In genomic region chr16:30953511-30954124, GRCh38 we compare ENCODE assay signal across 1 cellular context.
TF ChIP-seq lines count a peak whose summit lies in the region.

No MANE protein-coding gene starts in this region.

TF ChIP-seq in HepG2, 621 proteins besides CTCF, POLR2A, EP300 and RAD21 (continued from another document and continues in another):
- no peak for TF ChIP-seq HMGXB3 (CRISPR knock-in tag; IDR thresholded peaks at IDR 0.05; ENCODE audit: borderline replicate concordance)
- no peak for TF ChIP-seq BRF2 (CRISPR knock-in tag; IDR thresholded peaks at IDR 0.05)
- no peak for TF ChIP-seq XBP1 (CRISPR knock-in tag; IDR thresholded peaks at IDR 0.05)
- TF ChIP-seq ZKSCAN5 (CRISPR knock-in tag; IDR thresholded peaks at IDR 0.05), result no peak
- no peak for TF ChIP-seq MAX (IDR thresholded peaks at IDR 0.05)
- TF ChIP-seq MBD4 (IDR thresholded peaks at IDR 0.05; ENCODE audit: borderline replicate concordance, low read length), result no peak
- TF ChIP-seq AGO1 (IDR thresholded peaks at IDR 0.05; ENCODE audit: low read depth, low read length, poor library complexity, severe bottlenecking), result peak; percentile 81
- no peak for TF ChIP-seq ZNF619 (CRISPR knock-in tag; IDR thresholded peaks at IDR 0.05)
- no peak for TF ChIP-seq SMAD9 (CRISPR knock-in tag; IDR thresholded peaks at IDR 0.05)
- TF ChIP-seq ZNF318 (CRISPR knock-in tag; IDR thresholded peaks at IDR 0.05), result peak; percentile 26; the same call in 1 of the 2 replicates
- TF ChIP-seq AKAP8 (CRISPR knock-in tag; IDR thresholded peaks at IDR 0.05), result peak; percentile 86
- TF ChIP-seq TP53 (CRISPR knock-in tag; conservative IDR thresholded peaks at IDR 0.05), result no peak
- no peak for TF ChIP-seq ZNF460 (CRISPR knock-in tag; IDR thresholded peaks at IDR 0.05; ENCODE audit: borderline replicate concordance)
- TF ChIP-seq ZNF280B (CRISPR knock-in tag; IDR thresholded peaks at IDR 0.05; ENCODE audit: borderline replicate concordance), result peak; percentile 29; the same call in 1 of the 2 replicates
- TF ChIP-seq SRSF1 (optimal IDR thresholded peaks at IDR 0.05; ENCODE audit: low read depth, low read length), result no peak
- TF ChIP-seq THAP7 (CRISPR knock-in tag; IDR thresholded peaks at IDR 0.05), result 0 out of 2 replicates have a peak, but pooled peaks have one; percentile 47
- TF ChIP-seq ZFYVE20 (CRISPR knock-in tag; IDR thresholded peaks at IDR 0.05; ENCODE audit: borderline replicate concordance, low read depth), result no peak
- TF ChIP-seq ZFP36L2 (CRISPR knock-in tag; IDR thresholded peaks at IDR 0.05), result no peak
- peak; percentile 28 for TF ChIP-seq ZNF781 (CRISPR knock-in tag; IDR thresholded peaks at IDR 0.05; ENCODE audit: borderline replicate concordance, not compliant biosample characterization)
- no peak for TF ChIP-seq ZBTB2 (CRISPR knock-in tag; IDR thresholded peaks at IDR 0.05; ENCODE audit: low read depth)
- TF ChIP-seq ZNF740 (CRISPR knock-in tag; IDR thresholded peaks at IDR 0.05), result 0 out of 2 replicates have a peak, but pooled peaks have one; percentile 33
- TF ChIP-seq ZNF816 (CRISPR knock-in tag; IDR thresholded peaks at IDR 0.05; ENCODE audit: borderline replicate concordance), result no peak
- TF ChIP-seq MXD1 (CRISPR knock-in tag; IDR thresholded peaks at IDR 0.05), result peak; percentile 62; the same call in 1 of the 2 replicates
- TF ChIP-seq ZFP82 (CRISPR knock-in tag; IDR thresholded peaks at IDR 0.05; ENCODE audit: borderline replicate concordance), result no peak
- no peak for TF ChIP-seq BRCA1 (CRISPR knock-in tag; IDR thresholded peaks at IDR 0.05)
- TF ChIP-seq ZNF235 (CRISPR knock-in tag; IDR thresholded peaks at IDR 0.05; ENCODE audit: borderline replicate concordance), result peak; percentile 84; the same call in 1 of the 2 replicates
- no peak for TF ChIP-seq MEIS2 (CRISPR knock-in tag; IDR thresholded peaks at IDR 0.05)
- no peak for TF ChIP-seq ZBTB44 (CRISPR knock-in tag; IDR thresholded peaks at IDR 0.05)
- TF ChIP-seq ZBTB1 (CRISPR knock-in tag; IDR thresholded peaks at IDR 0.05; ENCODE audit: borderline replicate concordance), result no peak
- 0 out of 4 replicates have a peak, but pooled peaks of 1 of the 2 experiments have one; percentile 58 for TF ChIP-seq KLF16 (CRISPR knock-in tag; IDR thresholded peaks at IDR 0.05)
- TF ChIP-seq HNRNPUL1 (IDR thresholded peaks at IDR 0.05; ENCODE audit: low read depth, low read length), result no peak
- no peak for TF ChIP-seq ZNF468 (CRISPR knock-in tag; IDR thresholded peaks at IDR 0.05)
- TF ChIP-seq ZNF503 (CRISPR knock-in tag; IDR thresholded peaks at IDR 0.05), result no peak
- TF ChIP-seq PHF5A (CRISPR knock-in tag; IDR thresholded peaks at IDR 0.05; ENCODE audit: low read depth, unreplicated experiment), result no peak
- TF ChIP-seq NRL (CRISPR knock-in tag; IDR thresholded peaks at IDR 0.05; ENCODE audit: borderline replicate concordance), result peak; percentile 79
